Comparison of ENCODE assay signal across 9 cellular contexts in genomic region chr2:144198116-144198515, GRCh38.
DNase-seq lines count a peak whose midpoint lies in the region; FAIRE-seq and TF ChIP-seq lines count a peak whose summit lies in the region.
"Had no signal": no experiment of that assay in that cellular context is flagged by ENCODE, and none has a peak within 500 bp of the region (broad histone marks: within the 10 kb centered on the region; RNA-seq: fewer than 3 reads in every experiment).

No MANE protein-coding gene starts in this region.

- H3K4me3 ChIP-seq in lower leg skin (ENCODE audit: low read depth, poor library complexity, severe bottlenecking): no peak overlapping the region
- H3K4me3 ChIP-seq: GM12878 had no signal

- peak overlapping the region; percentile 55 for H3K27ac Mint-ChIP-seq in dendritic cell treated with granulocyte-macrophage colony-stimulating factor and Interleukin-4, amounts not matched to agents 40 ng/mL and 50 ng/mL, for 4 days

- H3K4me3 Mint-ChIP-seq in dendritic cell treated with granulocyte-macrophage colony-stimulating factor and Interleukin-4, amounts not matched to agents 40 ng/mL and 50 ng/mL, for 4 days: no peak overlapping the region

- DNase-seq in SIG-M5 treated with dmso at 0.1 percent for 504 hours (lab: John Stamatoyannopoulos, UW; ENCODE audit: unreplicated experiment) (peak; percentile 66), SIG-M5 (lab: John Stamatoyannopoulos, UW) (no peak), MV-4-11 (lab: John Stamatoyannopoulos, UW) (peak; percentile 79), myocyte (ENCODE audit: low read depth) (peak; percentile 23), D721Med (ENCODE audit: insufficient read length, low spot score) (no peak), T-helper 9 cell (no peak), lower leg skin (ENCODE audit: low spot score in 2 of 2) (no peak)

- no peak for TF ChIP-seq POLR2A in lower leg skin (IDR thresholded peaks at IDR 0.05)

- no peaks in the 10 kb centered on the region for H3K27me3 Mint-ChIP-seq in dendritic cell treated with granulocyte-macrophage colony-stimulating factor and Interleukin-4, amounts not matched to agents 40 ng/mL and 50 ng/mL, for 4 days

- FAIRE-seq in D721Med (lab: Jason Lieb, UNC): no peak
- FAIRE-seq: GM12878 had no signal

- no peak for TF ChIP-seq CTCF in D721Med (IDR thresholded peaks at IDR 0.05; ENCODE audit: insufficient read depth, missing control alignments)
- no peak for TF ChIP-seq CTCF in lower leg skin (IDR thresholded peaks at IDR 0.05)

- H3K9me3 Mint-ChIP-seq in dendritic cell treated with granulocyte-macrophage colony-stimulating factor and Interleukin-4, amounts not matched to agents 40 ng/mL and 50 ng/mL, for 4 days: peaks cover 8% of the 10 kb centered on the region

- H3K36me3 Mint-ChIP-seq in dendritic cell treated with granulocyte-macrophage colony-stimulating factor and Interleukin-4, amounts not matched to agents 40 ng/mL and 50 ng/mL, for 4 days (ENCODE audit: low read depth): peaks cover 19% of the 10 kb centered on the region

- intact Hi-C loops in dendritic cell treated with granulocyte-macrophage colony-stimulating factor and Interleukin-4, amounts not matched to agents 40 ng/mL and 50 ng/mL, for 4 days (cut with micrococcal nuclease): no loop called here
- intact Hi-C loops in lower leg skin (cut with DNase I; ENCODE audit: low total_unique reads): no loop called here

- H3K4me1 Mint-ChIP-seq in dendritic cell treated with granulocyte-macrophage colony-stimulating factor and Interleukin-4, amounts not matched to agents 40 ng/mL and 50 ng/mL, for 4 days (ENCODE audit: low read depth): peaks cover 16% of the 10 kb centered on the region

- WGBS in lower leg skin, 2 donors: 62 to 64% methylated on average over 3 of the region's 3 CpGs

Comparison
In these comparisons a context has a peak if more than half of its experiments do, and no peak if none do; other contexts are left out.
1. DNase-seq: peak in SIG-M5 treated with dmso at 0.1 percent for 504 hours (single experiment), MV-4-11 (single experiment) and myocyte (single experiment); none in SIG-M5 (single experiment), D721Med (single experiment), T-helper 9 cell (single experiment) and lower leg skin (0 of 2).